ENCODE assay signal across 23 cellular contexts in the genomic region with DNA sequence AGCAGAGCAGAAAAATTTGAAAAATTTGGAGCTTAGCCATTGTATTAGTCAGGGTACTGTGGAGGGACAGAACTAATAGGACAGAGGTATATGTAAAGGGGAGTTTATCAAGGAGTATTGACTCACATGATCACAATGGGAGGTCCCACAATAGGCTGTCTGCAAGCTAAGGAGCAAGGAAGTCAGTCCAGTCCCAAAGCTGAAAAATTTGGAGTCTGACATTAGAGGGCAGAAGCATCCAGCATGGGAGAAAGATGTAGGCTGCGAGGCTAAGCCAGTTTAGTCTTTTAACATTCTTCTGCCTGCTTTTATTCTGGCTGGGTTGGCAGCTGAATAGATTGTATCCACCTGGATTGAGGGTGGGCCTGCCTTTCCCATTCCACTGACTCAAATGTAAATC.
DNase-seq lines count a peak whose midpoint lies in the region; ATAC-seq, FAIRE-seq and TF ChIP-seq lines count a peak whose summit lies in the region.
"Had no signal": no experiment of that assay in that cellular context is flagged by ENCODE, and none has a peak within 500 bp of the region (broad histone marks: within the 10 kb centered on the region; RNA-seq: fewer than 3 reads in every experiment).

No MANE protein-coding gene starts in this region.

- no peak overlapping the region for H3K27ac Mint-ChIP-seq in astrocyte (ENCODE audit: unreplicated experiment)
- H3K27ac Mint-ChIP-seq: CD8-positive, alpha-beta T cell had no signal

- ATAC-seq in DND-41 (ENCODE audit: insufficient read depth, low read depth) = no peak
- no peak for ATAC-seq in HG03378 (IDR thresholded peaks at IDR 0.05; ENCODE audit: unreplicated experiment)
- ATAC-seq in HG02938 (IDR thresholded peaks at IDR 0.05; ENCODE audit: unreplicated experiment) = no peak
- ATAC-seq: CD8-positive, alpha-beta T cell; HepG2 had no signal

- no peak for DNase-seq in DND-41
- no peak for DNase-seq in LNCaP clone FGC (ENCODE audit: low read depth)
- peak; percentile 9 for DNase-seq in astrocyte (ENCODE audit: low read depth)
- peak; percentile 17 for DNase-seq in fibroblast of the aortic adventitia (ENCODE audit: low read depth)
- DNase-seq in hepatocyte (ENCODE audit: low spot score) = no peak
- no peak for DNase-seq in WERI-Rb-1
- DNase-seq: AML-193; C1 segment of cervical spinal cord; CD8-positive, alpha-beta T cell; KBM-7; NCI-H1092 treated with DMSO at 0.1 percent for 48 hours; NCI-H1694; NCI-H2081; NCI-H2171; NCI-H524 treated with DMSO at 0.1 percent for 48 hours; Peyer's patch; T-helper 1 cell had no signal

- FAIRE-seq in astrocyte (lab: Jason Lieb, UNC) = no peak
- FAIRE-seq: G401.6, GM12892, H54, HepG2 had no signal

- H3K36me3 Mint-ChIP-seq in astrocyte (ENCODE audit: low read depth, unreplicated experiment) = no peaks in the 10 kb centered on the region
- H3K36me3 Mint-ChIP-seq: CD8-positive, alpha-beta T cell had no signal

- no peaks in the 10 kb centered on the region for H3K79me2 ChIP-seq in DND-41 (ENCODE audit: insufficient read depth, low read length)
- H3K79me2 ChIP-seq in astrocyte (ENCODE audit: insufficient read depth, low read length) = no peaks in the 10 kb centered on the region
- H3K79me2 ChIP-seq in hepatocyte = no peaks in the 10 kb centered on the region

- no peak overlapping the region for H3K4me3 Mint-ChIP-seq in astrocyte (ENCODE audit: unreplicated experiment)
- H3K4me3 Mint-ChIP-seq: CD8-positive, alpha-beta T cell had no signal

- TF ChIP-seq CTCF in DND-41 (IDR thresholded peaks at IDR 0.05; ENCODE audit: borderline replicate concordance, extremely low read depth, low read length, poor library complexity, severe bottlenecking) = peak; percentile 43
- TF ChIP-seq CTCF in LNCaP clone FGC (IDR thresholded peaks at IDR 0.05; ENCODE audit: control insufficient read depth, extremely low read depth, insufficient read depth) = peak; percentile 16; the same call in 1 of the 2 replicates
- TF ChIP-seq CTCF in astrocyte (IDR thresholded peaks at IDR 0.05; ENCODE audit: insufficient read depth, low read depth, low read length) = no peak
- no peak for TF ChIP-seq CTCF in fibroblast of the aortic adventitia (IDR thresholded peaks at IDR 0.05; ENCODE audit: insufficient read depth, low read length)
- no peak for TF ChIP-seq CTCF in hepatocyte (IDR thresholded peaks at IDR 0.05; ENCODE audit: poor library complexity)
- no peak for TF ChIP-seq CTCF in WERI-Rb-1 (IDR thresholded peaks at IDR 0.05; ENCODE audit: low read depth, low read length)

- H3K27me3 ChIP-seq in DND-41 (ENCODE audit: insufficient read depth, low read length, poor library complexity) (no peaks in the 10 kb centered on the region), astrocyte (ENCODE audit: insufficient read depth, low read length) (peaks cover 2% of the 10 kb centered on the region), hepatocyte (no peaks in the 10 kb centered on the region), WERI-Rb-1 (ENCODE audit: insufficient read depth, low read depth, severe bottlenecking) (no peaks in the 10 kb centered on the region)
- H3K27me3 ChIP-seq: Peyer's patch had no signal

- H3K9ac ChIP-seq in DND-41 (ENCODE audit: low read depth, low read length) (no peak overlapping the region), astrocyte (ENCODE audit: low read length) (no peak overlapping the region)

- H3K36me3 ChIP-seq in DND-41 (ENCODE audit: insufficient read depth, low read length) (no peaks in the 10 kb centered on the region), astrocyte (ENCODE audit: insufficient read depth, low read length) (no peaks in the 10 kb centered on the region), hepatocyte (replicated peaks; ENCODE audit: insufficient read depth, low read depth) (no peaks in the 10 kb centered on the region), WERI-Rb-1 (no peaks in the 10 kb centered on the region)
- H3K36me3 ChIP-seq: Peyer's patch had no signal

- 88% methylated on average over 1 of the region's 1 CpG for WGBS in hepatocyte (ENCODE audit: low lambda C conversion rate, missing lambda C conversion rate)

- H3K4me1 Mint-ChIP-seq in astrocyte (ENCODE audit: low read depth, unreplicated experiment) = no peaks in the 10 kb centered on the region

- no peak overlapping the region for H3K4me2 ChIP-seq in DND-41 (ENCODE audit: insufficient read depth, low read length)
- H3K4me2 ChIP-seq in astrocyte (ENCODE audit: low read length) = no peak overlapping the region
- H3K4me2 ChIP-seq in hepatocyte = no peak overlapping the region

- H3K4me1 ChIP-seq in DND-41 (ENCODE audit: insufficient read depth, low read length) (peaks cover 26% of the 10 kb centered on the region), astrocyte (ENCODE audit: insufficient read depth, low read length) (no peaks in the 10 kb centered on the region), hepatocyte (ENCODE audit: insufficient read depth) (no peaks in the 10 kb centered on the region)
- H3K4me1 ChIP-seq: Peyer's patch had no signal

- H3K27me3 Mint-ChIP-seq in astrocyte (ENCODE audit: low read depth, unreplicated experiment) = no peaks in the 10 kb centered on the region

- H3K9me3 Mint-ChIP-seq in astrocyte (ENCODE audit: unreplicated experiment) = no peaks in the 10 kb centered on the region
- H3K9me3 Mint-ChIP-seq: CD8-positive, alpha-beta T cell had no signal

- no peaks in the 10 kb centered on the region for H3K9me2 ChIP-seq in hepatocyte (replicated peaks; ENCODE audit: insufficient read depth)

- H2AFZ ChIP-seq in DND-41 (ENCODE audit: low read depth, low read length) (no peak overlapping the region), astrocyte (ENCODE audit: low read depth, low read length) (no peak overlapping the region), hepatocyte (no peak overlapping the region)

- H4K20me1 ChIP-seq in DND-41 (ENCODE audit: insufficient read depth, low read length) = no peaks in the 10 kb centered on the region
- no peaks in the 10 kb centered on the region for H4K20me1 ChIP-seq in astrocyte (ENCODE audit: insufficient read depth, low read length)
- H4K20me1 ChIP-seq in hepatocyte (ENCODE audit: insufficient read depth, poor library complexity, severe bottlenecking) = no peaks in the 10 kb centered on the region

- H3K4me3 ChIP-seq in DND-41 (ENCODE audit: low read depth in 1 of 2, low read length in 2 of 2) (no peak overlapping the region), LNCaP clone FGC (ENCODE audit: low read depth, low read length) (no peak overlapping the region), astrocyte (ENCODE audit: insufficient read depth, low read depth, low read length) (no peak overlapping the region), fibroblast of the aortic adventitia (ENCODE audit: low read depth, low read length) (no peak overlapping the region), hepatocyte (no peak overlapping the region), WERI-Rb-1 (ENCODE audit: low read depth, low read length) (no peak overlapping the region)
- H3K4me3 ChIP-seq: Peyer's patch had no signal

- H3K27ac ChIP-seq in DND-41 (ENCODE audit: low read length) (no peak overlapping the region; the same call in 1 of the 2 replicates), astrocyte (ENCODE audit: low read depth, low read length) (no peak overlapping the region), hepatocyte (no peak overlapping the region), WERI-Rb-1 (no peak overlapping the region)
- H3K27ac ChIP-seq: Peyer's patch had no signal

- no peaks in the 10 kb centered on the region for H3K9me3 ChIP-seq in DND-41 (ENCODE audit: insufficient read depth, low read length, severe bottlenecking)
- no peaks in the 10 kb centered on the region for H3K9me3 ChIP-seq in astrocyte (ENCODE audit: insufficient read depth, low read depth, low read length)
- no peaks in the 10 kb centered on the region for H3K9me3 ChIP-seq in hepatocyte (ENCODE audit: low read depth)
- H3K9me3 ChIP-seq in WERI-Rb-1 (ENCODE audit: severe bottlenecking) = no peaks in the 10 kb centered on the region
- H3K9me3 ChIP-seq: Peyer's patch had no signal

Comparison
In these comparisons a context has a peak if more than half of its experiments do, and no peak if none do; other contexts are left out.
1. DNase-seq: peak in astrocyte (single experiment) and fibroblast of the aortic adventitia (single experiment); none in DND-41 (single experiment), LNCaP clone FGC (single experiment), hepatocyte (single experiment) and WERI-Rb-1 (single experiment).
2. CTCF ChIP-seq: peak in DND-41 (single experiment) and LNCaP clone FGC (single experiment); none in astrocyte (single experiment), fibroblast of the aortic adventitia (single experiment), hepatocyte (single experiment) and WERI-Rb-1 (single experiment).